In the genomic region with DNA sequence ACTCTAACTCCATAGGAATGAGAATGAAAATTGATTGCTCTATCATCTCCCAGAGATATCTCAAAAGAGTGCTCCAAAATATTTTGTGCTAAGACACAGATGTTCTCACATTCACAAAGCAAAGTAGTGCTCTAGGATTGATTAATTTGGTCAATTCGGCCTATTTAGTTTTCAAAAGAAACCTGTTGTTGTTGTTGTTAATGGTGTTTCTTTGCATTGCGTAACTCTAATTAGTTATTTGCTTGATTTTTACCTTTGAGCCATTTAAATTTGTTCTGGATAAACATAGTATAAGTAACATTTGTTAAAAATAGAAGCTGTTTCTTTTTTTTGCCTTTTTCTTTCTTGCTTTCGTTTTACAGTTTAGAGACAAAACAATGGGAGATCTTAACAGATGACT, we compare ENCODE assay signal across 25 cellular contexts.
"Had no signal": no experiment of that assay in that cellular context is flagged by ENCODE, and none has a peak within 500 bp of the region (broad histone marks: within the 10 kb centered on the region; RNA-seq: fewer than 3 reads in every experiment).

No MANE protein-coding gene starts in this region.

- FAIRE-seq: HTR-8/SVneo, RCC 7860 had no signal

- H3K36me3 ChIP-seq: MG63, SJSA1 had no signal

- H3K4me1 ChIP-seq: SJSA1 had no signal

- DNase-seq: KBM-7, MG63, NCI-H1092 treated with DMSO at 0.1 percent for 48 hours, NCI-H1436, NCI-H187, NCI-H2029, NCI-H2081 treated with DMSO at 0.1 percent for 48 hours, NCI-H2171, NCI-H226, NCI-H446, NCI-H510A, NCI-H524 treated with DMSO at 0.1 percent for 48 hours, NCI-H69, NCI-H774, OCI-M1, Right ventricle myocardium superior, RPMI8226, SIG-M5, SK-N-SH, SW 1271, T-cell had no signal

- H3K9me3 ChIP-seq: MG63, SJSA1, SK-N-SH had no signal

- H3K27me3 ChIP-seq: MG63, SJSA1 had no signal

- H3K27ac ChIP-seq: HL-60, SJSA1 had no signal

- H3K4me2 ChIP-seq: SK-N-SH had no signal

- H3K9me2 ChIP-seq: SK-N-SH had no signal

- H3K4me3 ChIP-seq: MG63, SJSA1 had no signal

- H3K9ac ChIP-seq: SK-N-SH had no signal

- ATAC-seq: T-cell had no signal
